24 cellular contexts compared by ENCODE assay signal in genomic region chr11:103284260-103284659, GRCh38.
"Had no signal": no experiment of that assay in that cellular context is flagged by ENCODE, and none has a peak within 500 bp of the region (broad histone marks: within the 10 kb centered on the region; RNA-seq: fewer than 3 reads in every experiment).

No MANE protein-coding gene starts in this region.

- H3K27ac ChIP-seq: stomach, suprapubic skin, testis, thoracic aorta, thyroid gland, tibial artery, tibial nerve, transverse colon, upper lobe of left lung, upper lobe of right lung, uterus, vagina had no signal

- H3K36me3 ChIP-seq: transverse colon, uterus had no signal

- H3K9me3 ChIP-seq: stomach, suprapubic skin, testis, thoracic aorta, thyroid gland, tibial artery, tibial nerve, transverse colon, upper lobe of left lung, upper lobe of right lung, uterus, vagina had no signal

- DNase-seq: stimulated activated CD4-positive, alpha-beta T cell treated with anti-CD3 and anti-CD28 coated beads, Interleukin-2, amount 100 ng/mL, for 48 hours; stimulated activated CD4-positive, alpha-beta T cell treated with anti-CD3 and anti-CD28 coated beads, Interleukin-4, amount 100 ng/mL, for 1 hour; stimulated activated CD4-positive, alpha-beta T cell treated with anti-CD3 and anti-CD28 coated beads, Interleukin-4, amount 100 ng/mL, for 24 hours; stimulated activated CD4-positive, alpha-beta T cell treated with anti-CD3 and anti-CD28 coated beads, Interleukin-4, amount 100 ng/mL, for 4 hours; stimulated activated CD8-positive, alpha-beta memory T cell treated with anti-CD3 and anti-CD28 coated beads, Interleukin-4, amount 100 ng/mL, for 48 hours; stimulated activated naive B cell treated with anti-CD40 and anti-IgM and Interleukin-4, amounts not matched to agents 10 μg/mL and 1 μg/mL and 100 μg/mL, for 72 hours; stimulated activated naive CD4-positive, alpha-beta T cell; stimulated activated naive CD4-positive, alpha-beta T cell treated with Interleukin-2 at 50 U/mL for 16 hours; stimulated activated naive CD8-positive, alpha-beta T cell treated with anti-CD3 and anti-CD28 coated beads, Interleukin-15, amount 100 ng/mL, for 72 hours; stimulated activated naive CD8-positive, alpha-beta T cell treated with anti-CD3 and anti-CD28 coated beads, Interleukin-15, Interleukin-2, amounts not matched to agents 100 U/mL and 50 U/mL, for 24 hours; stomach; substantia nigra; testis; thyroid gland; tibial artery; transverse colon; trophoblast cell; upper lobe of left lung; upper lobe of right lung; uterus had no signal

- H3K4me3 ChIP-seq: stomach, suprapubic skin, testis, thoracic aorta, thyroid gland, tibial artery, tibial nerve, transverse colon, upper lobe of left lung, upper lobe of right lung, uterus, vagina had no signal

- H3K27me3 ChIP-seq: stomach, suprapubic skin, testis, thyroid gland, tibial artery, tibial nerve, transverse colon, upper lobe of left lung, upper lobe of right lung, uterus, vagina had no signal
